ENCODE assay signal across 15 cellular contexts in genomic region chr2:143452817-143453462, GRCh38.
DNase-seq lines count a peak whose midpoint lies in the region; ATAC-seq, FAIRE-seq and TF ChIP-seq lines count a peak whose summit lies in the region.
"Had no signal": no experiment of that assay in that cellular context is flagged by ENCODE, and none has a peak within 500 bp of the region (broad histone marks: within the 10 kb centered on the region; RNA-seq: fewer than 3 reads in every experiment).

No MANE protein-coding gene starts in this region.

- CTCF ChIA-PET in K562 (lab: Yijun Ruan, JAX; ENCODE audit: low intra/inter-chr PET ratio) = no interaction called here

- peak overlapping the region; percentile 9 for H3K4me3 ChIP-seq in Loucy (ENCODE audit: low read length, poor library complexity, severe bottlenecking)
- no peak overlapping the region for H3K4me3 ChIP-seq in K562
- H3K4me3 ChIP-seq in foreskin fibroblast (ENCODE audit: low read depth in 1 of 2, low read length in 2 of 2) = no peak overlapping the region

- ATAC-seq in GM21447 (IDR thresholded peaks at IDR 0.05; ENCODE audit: unreplicated experiment) = peak; percentile 60
- no peak for ATAC-seq in K562

- intact Hi-C loops in K562 (cut with micrococcal nuclease) = no loop called here

- peaks cover 23% of the 10 kb centered on the region for H3K4me1 ChIP-seq in Loucy (ENCODE audit: insufficient read depth, low read length, poor library complexity, severe bottlenecking)
- peaks cover 0 to 7% of the 10 kb centered on the region in 2 experiments; a peak in 2 of 5 replicates for H3K4me1 ChIP-seq in K562 (replicated peaks in 1 of 2; ENCODE audit: control insufficient read depth in 2 of 2, insufficient read depth in 2 of 2, low read length in 2 of 2)

- H3K9me2 ChIP-seq in Loucy (replicated peaks; ENCODE audit: low read depth, low read length) = no peaks in the 10 kb centered on the region

- H2AFZ ChIP-seq in Loucy (ENCODE audit: low read length) (no peak overlapping the region), K562 (ENCODE audit: low read depth, low read length) (0 out of 2 replicates have a peak overlapping the region, but pooled peaks have one; percentile 18)

- no peak for TF ChIP-seq EP300 in K562 (IDR thresholded peaks at IDR 0.05; ENCODE audit: low read length)

- in situ Hi-C loops in K562 (cut with MboI) = no loop called here

- H3K9me1 ChIP-seq in K562 (ENCODE audit: control insufficient read depth, insufficient read depth, low read length) = no peaks in the 10 kb centered on the region

- H3K9me3 ChIP-seq in Loucy (ENCODE audit: insufficient read depth, low read depth, low read length) = no peaks in the 10 kb centered on the region
- H3K9me3 ChIP-seq in K562 (replicated peaks; ENCODE audit: control insufficient read depth, insufficient read depth, low read depth, low read length) = no peaks in the 10 kb centered on the region

- TF ChIP-seq CTCF in Loucy (conservative IDR thresholded peaks at IDR 0.05; ENCODE audit: low read length) (no peak), K562 (IDR thresholded peaks at IDR 0.05 in 2 of 3, conservative IDR thresholded peaks at IDR 0.05 in 1 of 3; ENCODE audit: insufficient read depth in 2 of 3, low read depth in 1 of 3, low read length in 3 of 3) (no peak), foreskin fibroblast (IDR thresholded peaks at IDR 0.05; ENCODE audit: low read depth, low read length) (no peak)

- H3K9ac ChIP-seq in Loucy (ENCODE audit: low read depth, low read length, poor library complexity, severe bottlenecking) = no peak overlapping the region
- H3K9ac ChIP-seq in K562 (ENCODE audit: insufficient read depth in 1 of 2, low read depth in 2 of 2, low read length in 2 of 2) = no peak overlapping the region

- no peak for FAIRE-seq in K562 (lab: Jason Lieb, UNC)
- FAIRE-seq: GM12891 had no signal

- no peak overlapping the region for H3K27ac ChIP-seq in K562 (ENCODE audit: extremely low read depth, low read depth, low read length)

- H3K79me2 ChIP-seq in Loucy (ENCODE audit: insufficient read depth, low read length) = no peaks in the 10 kb centered on the region
- no peaks in the 10 kb centered on the region for H3K79me2 ChIP-seq in K562 (ENCODE audit: control insufficient read depth, insufficient read depth, low read length)

- 9% methylated on average over 3 of the region's 3 CpGs for WGBS in K562 (ENCODE audit: insufficient coverage, low coverage, missing lambda C conversion rate)

- BruUV-seq in K562 (replicated peaks; lab: Mats Ljungman, UMichigan) = no TSS peak

- H4K20me1 ChIP-seq in Loucy (ENCODE audit: insufficient read depth, low read length, poor library complexity, severe bottlenecking) (peaks cover 14% of the 10 kb centered on the region), K562 (replicated peaks; ENCODE audit: control insufficient read depth, insufficient read depth, low read length) (no peaks in the 10 kb centered on the region)

- H3K27me3 ChIP-seq in Loucy (ENCODE audit: insufficient read depth, low read length, poor library complexity, severe bottlenecking) (no peaks in the 10 kb centered on the region), K562 (ENCODE audit: control insufficient read depth in 2 of 2, insufficient read depth in 2 of 2, low read length in 2 of 2) (no peaks in the 10 kb centered on the region)

- peaks cover 21% of the 10 kb centered on the region for H3K36me3 ChIP-seq in Loucy (ENCODE audit: insufficient read depth, low read length)
- no peaks in the 10 kb centered on the region for H3K36me3 ChIP-seq in K562 (ENCODE audit: control insufficient read depth, insufficient read depth, low read length)

- H3K4me2 ChIP-seq in Loucy (ENCODE audit: low read depth, low read length, poor library complexity, severe bottlenecking) = peak overlapping the region; percentile 46
- no peak overlapping the region for H3K4me2 ChIP-seq in K562 (ENCODE audit: insufficient read depth, low read length)

- DNase-seq in GDM1 (lab: John Stamatoyannopoulos, UW) = peak; percentile 44
- DNase-seq in K562 (ENCODE audit: extremely low read depth in 1 of 4, low spot score in 3 of 4) = no peak
- DNase-seq in NCI-H2029 (lab: John Stamatoyannopoulos, UW) = no peak
- no peak for DNase-seq in foreskin fibroblast
- DNase-seq in NOMO-1 treated with DMSO at 0.1 percent for 48 hours (lab: John Stamatoyannopoulos, UW; ENCODE audit: unreplicated experiment) = no peak
- DNase-seq in HUDEP-2 (lab: John Stamatoyannopoulos, UW; ENCODE audit: unreplicated experiment in 76 of 76) = no peak
- DNase-seq: COR-L47; effector CD8-positive, alpha-beta T cell; Kasumi-1; naive B cell; NCI-H510A treated with DMSO at 0.1 percent for 48 hours; trophoblast cell had no signal

- H3F3A ChIP-seq in Loucy (ENCODE audit: low read depth) = no peaks in the 10 kb centered on the region

- TF ChIP-seq RAD21 in K562 (CRISPR knock-in tag; conservative IDR thresholded peaks at IDR 0.05 in 1 of 2, IDR thresholded peaks at IDR 0.05 in 1 of 2) = no peak

- POLR2A ChIA-PET in K562 (lab: Yijun Ruan, JAX) = no interaction called here

- TF ChIP-seq POLR2A in K562 (conservative IDR thresholded peaks at IDR 0.05) = no peak

TF ChIP-seq in K562, 482 proteins besides CTCF, POLR2A, EP300 and RAD21:
- TF ChIP-seq ZBTB2 (IDR thresholded peaks at IDR 0.05) (no peak), GABPB1 (CRISPR knock-in tag; IDR thresholded peaks at IDR 0.05) (no peak), ATF2 (CRISPR knock-in tag; IDR thresholded peaks at IDR 0.05) (no peak)
